ENCODE assay signal across 8 cellular contexts in genomic region chrX:54043696-54044125, GRCh38. TPM values are rescaled to one million over a fixed set of nuclear protein-coding genes. Genes with fewer than 3 reads are reported as not detected.
DNase-seq lines count a peak whose midpoint lies in the region; ATAC-seq, FAIRE-seq and TF ChIP-seq lines count a peak whose summit lies in the region.

No MANE protein-coding gene starts in this region.

- no peak for DNase-seq in A549 (ENCODE audit: low read depth in 1 of 2, low spot score in 1 of 2)
- peak; percentile 19 for DNase-seq in GM12892 (ENCODE audit: insufficient read length)
- DNase-seq in Peyer's patch = peak in 2 of 3 donors; percentile 22 to 64
- DNase-seq in astrocyte (ENCODE audit: low read depth) = peak; percentile 3
- DNase-seq in HuH-7.5 (ENCODE audit: low spot score) = no peak

- no peak for TF ChIP-seq RAD21 in A549 (conservative IDR thresholded peaks at IDR 0.05 in 1 of 2, IDR thresholded peaks at IDR 0.05 in 1 of 2)

- CTCF ChIA-PET in A549 (lab: Yijun Ruan, JAX) = interaction anchor here (1.3 to 2.5 kb wide), 2 partner anchors 12 to 359 kb away, joined by 4 to 6 read pairs; no protein-coding TSS in a partner anchor

- TF ChIP-seq CTCF in A549 (IDR thresholded peaks at IDR 0.05) (no peak), Peyer's patch (IDR thresholded peaks at IDR 0.05) (no peak), astrocyte (IDR thresholded peaks at IDR 0.05; ENCODE audit: insufficient read depth, low read depth, low read length) (no peak)

- ATAC-seq in A549 (peak; percentile 49 to 55), HG02884 (IDR thresholded peaks at IDR 0.05; ENCODE audit: unreplicated experiment) (peak; percentile 14)

- H3K4me3 ChIP-seq in A549 = peak overlapping the region; percentile 77
- H3K4me3 ChIP-seq in Peyer's patch = peak overlapping the region; percentile 57 to 78 (median 65)
- H3K4me3 ChIP-seq in astrocyte (ENCODE audit: insufficient read depth, low read depth, low read length) = peak overlapping the region; percentile 94
- peak overlapping the region; percentile 80 for H3K4me3 ChIP-seq in iPS-15b (ENCODE audit: low read depth, low read length)
- H3K4me3 ChIP-seq in skeletal muscle tissue (ENCODE audit: low read length in 3 of 3) = peak overlapping the region; percentile 80 to 83 (median 82)

- H3K4me1 ChIP-seq in A549 (peaks cover 16% of the 10 kb centered on the region), Peyer's patch (no peaks in the 10 kb centered on the region), astrocyte (ENCODE audit: insufficient read depth, low read length) (peaks cover 4% of the 10 kb centered on the region), iPS-15b (ENCODE audit: control insufficient read depth, insufficient read depth, low read length) (no peaks in the 10 kb centered on the region), skeletal muscle tissue (ENCODE audit: control insufficient read depth in 3 of 3, insufficient read depth in 3 of 3, low read length in 3 of 3) (peaks cover 2 to 8% (median 4%) of the 10 kb centered on the region in 3 donors)

- peaks cover 0 to 15% (median 0%) of the 10 kb centered on the region in 3 donors for H3K36me3 ChIP-seq in Peyer's patch
- H3K36me3 ChIP-seq in astrocyte (ENCODE audit: insufficient read depth, low read length) = no peaks in the 10 kb centered on the region
- H3K36me3 ChIP-seq in iPS-15b (ENCODE audit: control insufficient read depth, insufficient read depth, low read length) = peaks cover 3% of the 10 kb centered on the region
- peaks cover 3 to 13% (median 8%) of the 10 kb centered on the region in 3 donors for H3K36me3 ChIP-seq in skeletal muscle tissue (ENCODE audit: control insufficient read depth in 3 of 3, insufficient read depth in 3 of 3, low read length in 3 of 3)

- TF ChIP-seq EP300 in A549 (IDR thresholded peaks at IDR 0.05) = no peak

- H2AFZ ChIP-seq in astrocyte (ENCODE audit: low read depth, low read length) = peak overlapping the region; percentile 77

- no peaks in the 10 kb centered on the region for H3K27me3 Mint-ChIP-seq in astrocyte (ENCODE audit: low read depth, unreplicated experiment)

- H3K4me1 Mint-ChIP-seq in astrocyte (ENCODE audit: low read depth, unreplicated experiment) = no peaks in the 10 kb centered on the region

- peak overlapping the region; percentile 97 for H3K4me3 Mint-ChIP-seq in astrocyte (ENCODE audit: unreplicated experiment)

- H3K27me3 ChIP-seq in Peyer's patch = no peaks in the 10 kb centered on the region
- H3K27me3 ChIP-seq in astrocyte (ENCODE audit: insufficient read depth, low read length) = no peaks in the 10 kb centered on the region
- H3K27me3 ChIP-seq in iPS-15b (ENCODE audit: control insufficient read depth, insufficient read depth, low read length) = no peaks in the 10 kb centered on the region
- no peaks in the 10 kb centered on the region for H3K27me3 ChIP-seq in skeletal muscle tissue (ENCODE audit: control insufficient read depth in 3 of 3, insufficient read depth in 3 of 3, low read length in 3 of 3)

- no peaks in the 10 kb centered on the region for H4K20me1 ChIP-seq in astrocyte (ENCODE audit: insufficient read depth, low read length)

- peaks cover 13% of the 10 kb centered on the region for H3K79me2 ChIP-seq in astrocyte (ENCODE audit: insufficient read depth, low read length)

- peak overlapping the region; percentile 95 for H3K27ac Mint-ChIP-seq in astrocyte (ENCODE audit: unreplicated experiment)

- POLR2A ChIA-PET in A549 (lab: Yijun Ruan, JAX) = interaction anchor here (1.2 to 3.2 kb wide), 3 partner anchors 33 to 596 kb away, joined by 3 to 16 read pairs (median 4); no protein-coding TSS in a partner anchor

- peak overlapping the region; percentile 97 for H3K4me2 ChIP-seq in A549
- H3K4me2 ChIP-seq in astrocyte (ENCODE audit: low read length) = peak overlapping the region; percentile 97

- TF ChIP-seq POLR2A in A549 (IDR thresholded peaks at IDR 0.05; ENCODE audit: low read length) (peak; percentile 45; the same call in 1 of the 2 replicates), GM12892 (IDR thresholded peaks at IDR 0.05; ENCODE audit: low read depth, low read length) (peak; percentile 46; the same call in 1 of the 2 replicates), Peyer's patch (IDR thresholded peaks at IDR 0.05) (peak in 1 of 2 donors; percentile 13)

- H3K9me3 Mint-ChIP-seq in astrocyte (ENCODE audit: unreplicated experiment) = no peaks in the 10 kb centered on the region

- 0% methylated on average over 4 of the region's 39 CpGs for WGBS in A549 (ENCODE audit: missing lambda C conversion rate)

- FAIRE-seq in A549 (lab: Jason Lieb, UNC) = no peak
- no peak for FAIRE-seq in GM12892 (lab: Jason Lieb, UNC)
- FAIRE-seq in astrocyte (lab: Jason Lieb, UNC) = no peak

- H3K9ac ChIP-seq in astrocyte (ENCODE audit: low read length) (peak overlapping the region; percentile 98), iPS-15b (ENCODE audit: low read depth, low read length) (peak overlapping the region; percentile 41), skeletal muscle tissue (ENCODE audit: low read depth in 1 of 3, low read length in 3 of 3) (peak overlapping the region; percentile 89 to 94 (median 91))

- H3K27ac ChIP-seq in A549 (peak overlapping the region; percentile 96 to 99), Peyer's patch (peak overlapping the region; percentile 87 to 95 (median 92)), astrocyte (ENCODE audit: low read depth, low read length) (peak overlapping the region; percentile 92), skeletal muscle tissue (ENCODE audit: low read depth, low read length) (peak overlapping the region; percentile 96)

- peaks cover 3% of the 10 kb centered on the region for H3K36me3 Mint-ChIP-seq in astrocyte (ENCODE audit: low read depth, unreplicated experiment)

- H3K9me3 ChIP-seq in A549 = no peaks in the 10 kb centered on the region
- H3K9me3 ChIP-seq in Peyer's patch = no peaks in the 10 kb centered on the region
- no peaks in the 10 kb centered on the region for H3K9me3 ChIP-seq in astrocyte (ENCODE audit: insufficient read depth, low read depth, low read length)
- H3K9me3 ChIP-seq in iPS-15b (ENCODE audit: control insufficient read depth, insufficient read depth, low read length) = no peaks in the 10 kb centered on the region
- no peaks in the 10 kb centered on the region for H3K9me3 ChIP-seq in skeletal muscle tissue (ENCODE audit: control insufficient read depth in 3 of 3, low read length in 3 of 3)

TF ChIP-seq in A549, 52 proteins besides CTCF, POLR2A, EP300 and RAD21:
- TF ChIP-seq HOXB5 (CRISPR knock-in tag; IDR thresholded peaks at IDR 0.05) = no peak
- TF ChIP-seq FOXS1 (CRISPR knock-in tag; IDR thresholded peaks at IDR 0.05) = no peak
- no peak for TF ChIP-seq ZC3H11A (IDR thresholded peaks at IDR 0.05)
- no peak for TF ChIP-seq TFCP2L1 (CRISPR knock-in tag; IDR thresholded peaks at IDR 0.05)
- no peak for TF ChIP-seq ZFP36 (IDR thresholded peaks at IDR 0.05; ENCODE audit: borderline replicate concordance, partially characterized antibody)
- TF ChIP-seq, protein P1, sequence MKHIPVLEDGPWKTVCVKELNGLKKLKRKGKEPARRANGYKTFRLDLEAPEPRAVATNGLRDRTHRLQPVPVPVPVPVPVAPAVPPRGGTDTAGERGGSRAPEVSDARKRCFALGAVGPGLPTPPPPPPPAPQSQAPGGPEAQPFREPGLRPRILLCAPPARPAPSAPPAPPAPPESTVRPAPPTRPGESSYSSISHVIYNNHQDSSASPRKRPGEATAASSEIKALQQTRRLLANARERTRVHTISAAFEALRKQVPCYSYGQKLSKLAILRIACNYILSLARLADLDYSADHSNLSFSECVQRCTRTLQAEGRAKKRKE (CRISPR knock-in tag; IDR thresholded peaks at IDR 0.05; ENCODE audit: low read depth) = no peak
- TF ChIP-seq MAZ (IDR thresholded peaks at IDR 0.05; ENCODE audit: borderline replicate concordance, low read depth, low read length) = no peak
- no peak for TF ChIP-seq GATA3 (IDR thresholded peaks at IDR 0.05; ENCODE audit: borderline replicate concordance)

RNA-seq across cellular contexts. Expression of gene PHF8, which starts 0.6 kb away (rescaled TPM):
- polyA plus RNA-seq in A549 (2011; rRNA removed) (11.7 and 18.6 TPM in 2 replicates), A549 (2017; fragmentation: RNase III; extraction: RNeasy Plus Mini Kit Qiagen cat#74134 plus additional on column Dnase treatment) (7.6 to 8.7 TPM (median 8.4 TPM) in 3 replicates)
- polyA plus RNA-seq in A549 (2012; cell fraction: cytosol; rRNA removed) = 8.0 and 8.7 TPM in 2 replicates
- polyA plus RNA-seq in A549 (2012; cell fraction: nucleus; rRNA removed) = 16.5 and 21.0 TPM in 2 replicates
- 53.0 and 60.0 TPM in 2 replicates for polyA minus RNA-seq in A549 (2011; rRNA and poly(A)+ RNA removed)
- 11.7 TPM for polyA plus RNA-seq in GM12892 (2012; ENCODE audit: missing spikeins)
- total RNA-seq in Peyer's patch (100 to 1,000 TPM in 1 of 4 donors, 10 to 100 TPM in 3; 52.5 to 188 (median 78.9) TPM), astrocyte (19.4 and 19.8 TPM in 2 replicates), skeletal muscle tissue (14.6 TPM)

Comparison
In these comparisons a context has a peak if more than half of its experiments do, and no peak if none do; other contexts are left out.
1. DNase-seq: peak in GM12892 (single experiment), Peyer's patch (2 of 3) and astrocyte (single experiment); none in A549 (0 of 2) and HuH-7.5 (single experiment).
2. H3K9ac ChIP-seq: peak in every context shown above with its lines; median percentile 98 in astrocyte; 91 in skeletal muscle tissue; 41 in iPS-15b.
3. Peak in every context shown above with its lines, with median percentiles within 50 percentile points of each other: H3K27ac ChIP-seq and H3K4me3 ChIP-seq.